18 cellular contexts compared by ENCODE assay signal in genomic region chr18:50937183-50937582, GRCh38.
"Had no signal": no experiment of that assay in that cellular context is flagged by ENCODE, and none has a peak within 500 bp of the region (broad histone marks: within the 10 kb centered on the region; RNA-seq: fewer than 3 reads in every experiment).

No MANE protein-coding gene starts in this region.

- H3K4me1 Mint-ChIP-seq: nephron had no signal

- H3K27ac Mint-ChIP-seq: activated CD4-positive, alpha-beta T cell treated with anti-CD3 and anti-CD28 coated beads, Interleukin-2, amount 10 ng/mL, durations not matched to agents 7 days and 5 days; nephron; stimulated activated naive B cell treated with anti-CD40 and anti-IgM and Interleukin-4, amounts not matched to agents 10 μg/mL and 1 μg/mL and 100 μg/mL, for 72 hours had no signal

- ATAC-seq: left lung; SK-N-SH treated with all-trans-retinoic acid at 6 μM for 48 hours; stimulated activated naive B cell treated with anti-CD40 and anti-IgM and Interleukin-4, amounts not matched to agents 10 μg/mL and 1 μg/mL and 100 μg/mL, for 72 hours had no signal

- H3K9me3 Mint-ChIP-seq: activated CD4-positive, alpha-beta T cell treated with anti-CD3 and anti-CD28 coated beads, Interleukin-2, amount 10 ng/mL, durations not matched to agents 7 days and 5 days; nephron; stimulated activated naive B cell treated with anti-CD40 and anti-IgM and Interleukin-4, amounts not matched to agents 10 μg/mL and 1 μg/mL and 100 μg/mL, for 72 hours had no signal

- DNase-seq: activated CD4-positive, alpha-beta T cell treated with anti-CD3 and anti-CD28 coated beads, Interleukin-2, amount 10 ng/mL, durations not matched to agents 7 days and 5 days; activated gamma-delta T cell treated with Interleukin-2 at 50 U/mL for 16 hours; activated T-cell treated with anti-CD3 and anti-CD28 coated beads, Interleukin-2, amount 50 U/mL, for 1 hour; erythroblast; kidney; left lung; mammary epithelial cell; nucleus accumbens; posterior cingulate gyrus; retina; SHP77; stimulated activated CD4-positive, alpha-beta T cell treated with anti-CD3 and anti-CD28 coated beads, Interleukin-12 subunit alpha, Interleukin-12 subunit beta, amount 100 ng/mL, for 4 hours; stimulated activated CD4-positive, alpha-beta T cell treated with anti-CD3 and anti-CD28 coated beads, Interleukin-2, amount 100 ng/mL, for 24 hours; stimulated activated naive B cell treated with anti-CD40 and anti-IgM and Interleukin-4, amounts not matched to agents 10 μg/mL and 1 μg/mL and 100 μg/mL, for 72 hours; substantia nigra; transverse colon had no signal

- H3K27me3 Mint-ChIP-seq: activated CD4-positive, alpha-beta T cell treated with anti-CD3 and anti-CD28 coated beads, Interleukin-2, amount 10 ng/mL, durations not matched to agents 7 days and 5 days; stimulated activated naive B cell treated with anti-CD40 and anti-IgM and Interleukin-4, amounts not matched to agents 10 μg/mL and 1 μg/mL and 100 μg/mL, for 72 hours had no signal

- H3K4me3 Mint-ChIP-seq: activated CD4-positive, alpha-beta T cell treated with anti-CD3 and anti-CD28 coated beads, Interleukin-2, amount 10 ng/mL, durations not matched to agents 7 days and 5 days; nephron; stimulated activated naive B cell treated with anti-CD40 and anti-IgM and Interleukin-4, amounts not matched to agents 10 μg/mL and 1 μg/mL and 100 μg/mL, for 72 hours had no signal
